In the genomic region with DNA sequence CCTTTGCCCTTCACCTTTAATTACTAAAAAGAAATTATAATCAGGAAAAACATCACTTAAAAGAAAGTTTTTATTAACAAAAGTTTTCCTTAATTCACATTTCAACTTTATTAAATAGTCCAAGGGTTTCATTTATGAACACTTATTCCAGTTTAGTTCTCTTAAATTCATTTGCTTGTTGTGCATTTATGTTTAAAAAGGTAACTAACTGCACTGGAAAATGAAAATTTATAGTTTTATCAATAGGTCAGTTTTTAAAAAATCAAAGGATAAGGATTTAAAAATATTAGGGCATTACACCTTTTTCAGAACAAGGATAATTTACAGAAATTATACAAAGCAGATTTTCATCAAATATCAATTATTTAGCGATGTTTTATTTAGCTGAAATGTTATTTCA, we compare ENCODE assay signal across 8 cellular contexts. TPM values are rescaled to one million over a fixed set of nuclear protein-coding genes. Genes with fewer than 3 reads are reported as not detected.
A peak's percentile ranks its signal among the peaks of the same experiment; 100 is the strongest.
DNase-seq lines count a peak whose midpoint lies in the region; ATAC-seq and TF ChIP-seq lines count a peak whose summit lies in the region.

No MANE protein-coding gene starts in this region.

- peaks cover 35% of the 10 kb centered on the region for H3K4me1 Mint-ChIP-seq in mesothelial cell of epicardium

- H3K4me3 Mint-ChIP-seq in mesothelial cell of epicardium: peak overlapping the region; percentile 96

- H3K4me1 ChIP-seq in right atrium auricular region (peaks cover 0 to 38% of the 10 kb centered on the region in 2 donors), uterus (peaks cover 0 to 5% of the 10 kb centered on the region in 2 donors)

- peaks cover 36% of the 10 kb centered on the region for H3K36me3 Mint-ChIP-seq in mesothelial cell of epicardium

- H3K27ac Mint-ChIP-seq in mesothelial cell of epicardium: peak overlapping the region; percentile 93

- intact Hi-C loops in cardiac septum (cut with DNase I) (loop anchor here (5.0 kb wide), 1 partner anchor 51 kb away; the partner anchor contains the start of gene NELFCD), uterus (cut with DNase I; ENCODE audit: low total_unique reads) (no loop called here)

- DNase-seq in right atrium auricular region (ENCODE audit: low spot score) (no peak), cardiac septum (ENCODE audit: low spot score) (no peak), astrocyte of the cerebellum (ENCODE audit: low read depth) (no peak), mesothelial cell of epicardium (ENCODE audit: low spot score in 2 of 2, unreplicated experiment in 2 of 2) (no peak), uterus (no peak), AG20443 (ENCODE audit: low spot score) (no peak)
- no peak for DNase-seq in stimulated activated CD4-positive, alpha-beta T cell treated with anti-CD3 and anti-CD28 coated beads, Interleukin-4, amount 100 ng/mL, for 4 hours

- in situ Hi-C loops in astrocyte of the cerebellum (cut with HindIII; ENCODE audit: low sequenced_read_pairs): no loop called here

- H3K27ac ChIP-seq in right atrium auricular region (peak overlapping the region; percentile 89 to 90), uterus (peak overlapping the region; percentile 83 to 88)

- H3K4me3 ChIP-seq in right atrium auricular region (peak overlapping the region in 1 of 2 donors; percentile 65), astrocyte of the cerebellum (ENCODE audit: low read depth, low read length) (peak overlapping the region; percentile 80), uterus (no peak overlapping the region)

- TF ChIP-seq CTCF in right atrium auricular region (IDR thresholded peaks at IDR 0.05) (no peak), astrocyte of the cerebellum (IDR thresholded peaks at IDR 0.05; ENCODE audit: low read depth, low read length, missing control alignments) (no peak), mesothelial cell of epicardium (IDR thresholded peaks at IDR 0.05; ENCODE audit: unreplicated experiment) (no peak), uterus (IDR thresholded peaks at IDR 0.05) (no peak)

- no peak for ATAC-seq in GM19467 (IDR thresholded peaks at IDR 0.05; ENCODE audit: unreplicated experiment)

- H3K27me3 ChIP-seq in right atrium auricular region (no peaks in the 10 kb centered on the region), uterus (no peaks in the 10 kb centered on the region)

- H3K9me3 Mint-ChIP-seq in mesothelial cell of epicardium: no peaks in the 10 kb centered on the region

- no peak for TF ChIP-seq POLR2A in uterus (IDR thresholded peaks at IDR 0.05)

- H3K27me3 Mint-ChIP-seq in mesothelial cell of epicardium (ENCODE audit: low read depth): no peaks in the 10 kb centered on the region

- H3K9me3 ChIP-seq in right atrium auricular region (no peaks in the 10 kb centered on the region), uterus (no peaks in the 10 kb centered on the region)

- peaks cover 51% of the 10 kb centered on the region for H3K36me3 ChIP-seq in right atrium auricular region
- no peaks in the 10 kb centered on the region for H3K36me3 ChIP-seq in uterus

RNA-seq across cellular contexts. Expression of gene ATP5F1E, which starts 1.0 kb away (rescaled TPM):
- total RNA-seq in right atrium auricular region (10 to 100 TPM; 41.3 to 42.0 TPM), cardiac septum (123 TPM), mesothelial cell of epicardium (46.7 to 52.7 TPM (median 47.8 TPM) in 3 replicates), uterus (10 to 100 TPM in 2 of 4 donors, 1 to 10 TPM in 2; 5.6 to 42.4 (median 21.1) TPM)

RNA-seq across cellular contexts. Expression of gene PRELID3B, which starts 9.5 kb away (rescaled TPM):
- total RNA-seq in right atrium auricular region (10 to 100 TPM; 34.6 to 35.2 TPM), cardiac septum (41.4 TPM), mesothelial cell of epicardium (44.9 to 45.5 TPM (median 45.2 TPM) in 3 replicates), uterus (10 to 100 TPM; 13.3 to 44.3 (median 31.9) TPM)

RNA-seq across cellular contexts. Expression of gene TUBB1, which starts 13.9 kb away (rescaled TPM):
- under 1 TPM; 0.19 to 0.35 TPM for total RNA-seq in right atrium auricular region
- total RNA-seq in cardiac septum: 0.54 TPM
- not detected in 3 replicates for total RNA-seq in mesothelial cell of epicardium
- total RNA-seq in uterus: under 1 TPM in 2 of 4 donors, not detected in 2; 0.26 to 0.48 TPM

RNA-seq across cellular contexts. Expression of gene CTSZ, which starts 26.0 kb away (rescaled TPM):
- total RNA-seq in right atrium auricular region: 100 to 1,000 TPM; 117 to 152 TPM
- 157 TPM for total RNA-seq in cardiac septum
- 65.3 to 67.7 TPM (median 65.3 TPM) in 3 replicates for total RNA-seq in mesothelial cell of epicardium
- total RNA-seq in uterus: 100 to 1,000 TPM in 2 of 4 donors, 10 to 100 TPM in 2; 68.7 to 160 (median 109) TPM

RNA-seq across cellular contexts. Expression of gene NELFCD, which starts 52.0 kb away (rescaled TPM):
- total RNA-seq in right atrium auricular region (10 to 100 TPM; 24.5 to 27.5 TPM), cardiac septum (34.7 TPM), mesothelial cell of epicardium (106 to 112 TPM (median 108 TPM) in 3 replicates), uterus (10 to 100 TPM; 15.9 to 66.6 (median 41.3) TPM)
